8 cellular contexts compared by ENCODE assay signal in genomic region chr3:23324745-23325144, GRCh38.
DNase-seq lines count a peak whose midpoint lies in the region; ATAC-seq and TF ChIP-seq lines count a peak whose summit lies in the region.

No MANE protein-coding gene starts in this region.

- DNase-seq in AG10803 (ENCODE audit: low read depth) (peak; percentile 57), NB4 (ENCODE audit: low read depth) (peak; percentile 26), fibroblast of peridontal ligament (ENCODE audit: extremely low read depth) (peak; percentile 60), cortex of kidney (lab: John Stamatoyannopoulos, UW) (no peak), COLO668 (lab: John Stamatoyannopoulos, UW; ENCODE audit: unreplicated experiment) (no peak), AML-193 (lab: John Stamatoyannopoulos, UW) (no peak), HK-2 (ENCODE audit: unreplicated experiment) (no peak)

- no peak for TF ChIP-seq POLR2A in NB4 (IDR thresholded peaks at IDR 0.05; ENCODE audit: extremely low read depth, insufficient read length)

- ATAC-seq in GM21528 (IDR thresholded peaks at IDR 0.05; ENCODE audit: low FRiP score, unreplicated experiment): peak; percentile 71

- no peak for TF ChIP-seq CTCF in AG10803 (conservative IDR thresholded peaks at IDR 0.05; ENCODE audit: low read length)
- no peak for TF ChIP-seq CTCF in NB4 (IDR thresholded peaks at IDR 0.05; ENCODE audit: low read depth, low read length)

- H3K4me3 ChIP-seq in AG10803 (ENCODE audit: low read length) (no peak overlapping the region), NB4 (ENCODE audit: low read depth, low read length) (no peak overlapping the region)

Comparison
In these comparisons a context has a peak if more than half of its experiments do, and no peak if none do; other contexts are left out.
1. DNase-seq: peak in AG10803 (single experiment), NB4 (single experiment) and fibroblast of peridontal ligament (single experiment); none in cortex of kidney (single experiment), COLO668 (single experiment), AML-193 (0 of 2) and HK-2 (single experiment).